1 cellular context compared by ENCODE assay signal in the genomic region with DNA sequence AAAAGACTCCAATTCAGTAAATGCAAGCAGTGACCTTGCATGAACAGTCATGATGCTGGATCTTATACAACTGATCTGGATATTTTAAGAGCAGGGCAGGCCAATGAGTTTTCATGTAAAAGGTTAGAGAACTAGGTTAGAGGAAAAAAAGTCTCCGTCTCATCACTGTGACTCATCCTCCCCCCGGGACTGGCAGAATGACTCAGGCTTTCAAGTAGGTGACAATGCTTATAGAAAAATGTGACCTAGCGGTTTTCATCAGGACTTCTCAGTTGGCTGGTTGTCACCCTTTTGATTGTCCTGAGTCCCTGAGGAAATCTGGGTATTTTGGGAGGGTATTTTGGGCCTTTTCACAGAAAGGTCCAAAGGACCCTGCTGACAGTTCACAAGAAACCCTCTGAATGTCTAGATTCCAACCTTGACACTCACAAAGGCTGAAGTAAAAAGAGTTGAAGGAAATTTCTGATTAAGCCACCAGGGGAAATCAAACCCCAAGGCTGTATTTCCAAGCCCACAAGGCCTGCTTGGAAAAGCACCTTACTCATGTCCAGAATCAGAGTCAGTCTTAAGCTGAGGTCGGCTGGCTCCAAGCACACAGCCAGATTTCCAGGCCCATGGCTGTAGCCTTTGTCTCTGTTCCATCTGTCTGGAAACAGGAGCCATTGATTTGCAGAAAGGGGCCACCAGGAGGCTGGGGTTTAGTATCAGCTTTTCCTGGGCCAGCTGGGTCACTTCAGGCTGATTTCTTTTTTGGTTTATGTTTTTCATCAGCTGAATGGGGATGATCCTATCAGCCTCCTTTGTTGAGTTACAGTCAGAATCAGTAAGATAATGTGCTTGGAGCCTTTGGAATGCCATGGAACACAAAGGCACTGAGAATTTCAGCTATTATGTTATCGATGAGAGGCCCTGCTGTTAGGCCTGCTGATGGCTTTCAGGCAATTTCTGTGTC.
A peak's percentile ranks its signal among the peaks of the same experiment; 100 is the strongest.
TF ChIP-seq lines count a peak whose summit lies in the region.

No MANE protein-coding gene starts in this region.

TF ChIP-seq in K562, 482 proteins besides CTCF, POLR2A, EP300 and RAD21 (continued from another document and continues in another):
- TF ChIP-seq, protein P1, sequence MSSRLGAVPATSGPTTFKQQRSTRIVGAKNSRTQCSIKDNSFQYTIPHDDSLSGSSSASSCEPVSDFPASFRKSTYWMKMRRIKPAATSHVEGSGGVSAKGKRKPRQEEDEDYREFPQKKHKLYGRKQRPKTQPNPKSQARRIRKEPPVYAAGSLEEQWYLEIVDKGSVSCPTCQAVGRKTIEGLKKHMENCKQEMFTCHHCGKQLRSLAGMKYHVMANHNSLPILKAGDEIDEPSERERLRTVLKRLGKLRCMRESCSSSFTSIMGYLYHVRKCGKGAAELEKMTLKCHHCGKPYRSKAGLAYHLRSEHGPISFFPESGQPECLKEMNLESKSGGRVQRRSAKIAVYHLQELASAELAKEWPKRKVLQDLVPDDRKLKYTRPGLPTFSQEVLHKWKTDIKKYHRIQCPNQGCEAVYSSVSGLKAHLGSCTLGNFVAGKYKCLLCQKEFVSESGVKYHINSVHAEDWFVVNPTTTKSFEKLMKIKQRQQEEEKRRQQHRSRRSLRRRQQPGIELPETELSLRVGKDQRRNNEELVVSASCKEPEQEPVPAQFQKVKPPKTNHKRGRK (tag; IDR thresholded peaks at IDR 0.05) = no peak
- TF ChIP-seq ZNF408 (CRISPR knock-in tag; IDR thresholded peaks at IDR 0.05; ENCODE audit: low read depth) (no peak), ZNF197 (CRISPR knock-in tag; IDR thresholded peaks at IDR 0.05; ENCODE audit: low read depth) (no peak), NFE2 (IDR thresholded peaks at IDR 0.05; ENCODE audit: low read depth) (peak; percentile 84), MAFF (IDR thresholded peaks at IDR 0.05; ENCODE audit: low read length) (peak; percentile 59; the same call in 1 of the 2 replicates), BACH1 (tag; IDR thresholded peaks at IDR 0.05) (peak; percentile 88), ATF1 (CRISPR knock-in tag; IDR thresholded peaks at IDR 0.05) (no peak), ATF1 (tag; IDR thresholded peaks at IDR 0.05) (0 out of 2 replicates have a peak, but pooled peaks have one; percentile 25), KLF16 (IDR thresholded peaks at IDR 0.05) (no peak), DPF2 (IDR thresholded peaks at IDR 0.05) (peak; percentile 78), FOSL1 (tag; conservative IDR thresholded peaks at IDR 0.05) (peak; percentile 95), CBX5 (IDR thresholded peaks at IDR 0.05; ENCODE audit: borderline replicate concordance, low read depth) (no peak), JUN (IDR thresholded peaks at IDR 0.05; ENCODE audit: borderline replicate concordance, low read depth, low read length) (peak; percentile 84), JUN (CRISPR knock-in tag; IDR thresholded peaks at IDR 0.05; ENCODE audit: borderline replicate concordance) (no peak), XRCC3 (IDR thresholded peaks at IDR 0.05) (no peak), SMARCE1 (IDR thresholded peaks at IDR 0.05) (0 out of 2 replicates have a peak, but pooled peaks have one; percentile 27), POLR2G (IDR thresholded peaks at IDR 0.05; ENCODE audit: low read depth, low read length) (no peak), TCFL5 (CRISPR knock-in tag; conservative IDR thresholded peaks at IDR 0.05) (no peak), SMAD2 (IDR thresholded peaks at IDR 0.05; ENCODE audit: low read depth, low read length) (no peak), CXXC5 (CRISPR knock-in tag; IDR thresholded peaks at IDR 0.05) (no peak), ARID1B (IDR thresholded peaks at IDR 0.05) (peak; percentile 59; the same call in 1 of the 2 replicates), MAFG (tag; conservative IDR thresholded peaks at IDR 0.05) (peak; percentile 81), ZNF75A (CRISPR knock-in tag; IDR thresholded peaks at IDR 0.05) (no peak), NEUROD1 (IDR thresholded peaks at IDR 0.05; ENCODE audit: borderline replicate concordance, low read depth, low read length, partially characterized antibody) (no peak), SP2 (IDR thresholded peaks at IDR 0.05; ENCODE audit: extremely low read depth, low read depth, low read length, poor library complexity, severe bottlenecking) (no peak), CBX2 (IDR thresholded peaks at IDR 0.05; ENCODE audit: insufficient read depth, low read length, poor library complexity, severe bottlenecking) (no peak), MCM3 (IDR thresholded peaks at IDR 0.05) (no peak), ZNF253 (CRISPR knock-in tag; conservative IDR thresholded peaks at IDR 0.05) (no peak), SMARCA4 (IDR thresholded peaks at IDR 0.05) (peak; percentile 67), TEAD1 (CRISPR knock-in tag; IDR thresholded peaks at IDR 0.05) (no peak), RCOR1 (IDR thresholded peaks at IDR 0.05; ENCODE audit: borderline replicate concordance in 1 of 2, low read depth in 2 of 2, low read length in 2 of 2) (no peak), MAFK (IDR thresholded peaks at IDR 0.05; ENCODE audit: low read length) (peak; percentile 76; the same call in 1 of the 2 replicates)
- TF ChIP-seq, protein P2, sequence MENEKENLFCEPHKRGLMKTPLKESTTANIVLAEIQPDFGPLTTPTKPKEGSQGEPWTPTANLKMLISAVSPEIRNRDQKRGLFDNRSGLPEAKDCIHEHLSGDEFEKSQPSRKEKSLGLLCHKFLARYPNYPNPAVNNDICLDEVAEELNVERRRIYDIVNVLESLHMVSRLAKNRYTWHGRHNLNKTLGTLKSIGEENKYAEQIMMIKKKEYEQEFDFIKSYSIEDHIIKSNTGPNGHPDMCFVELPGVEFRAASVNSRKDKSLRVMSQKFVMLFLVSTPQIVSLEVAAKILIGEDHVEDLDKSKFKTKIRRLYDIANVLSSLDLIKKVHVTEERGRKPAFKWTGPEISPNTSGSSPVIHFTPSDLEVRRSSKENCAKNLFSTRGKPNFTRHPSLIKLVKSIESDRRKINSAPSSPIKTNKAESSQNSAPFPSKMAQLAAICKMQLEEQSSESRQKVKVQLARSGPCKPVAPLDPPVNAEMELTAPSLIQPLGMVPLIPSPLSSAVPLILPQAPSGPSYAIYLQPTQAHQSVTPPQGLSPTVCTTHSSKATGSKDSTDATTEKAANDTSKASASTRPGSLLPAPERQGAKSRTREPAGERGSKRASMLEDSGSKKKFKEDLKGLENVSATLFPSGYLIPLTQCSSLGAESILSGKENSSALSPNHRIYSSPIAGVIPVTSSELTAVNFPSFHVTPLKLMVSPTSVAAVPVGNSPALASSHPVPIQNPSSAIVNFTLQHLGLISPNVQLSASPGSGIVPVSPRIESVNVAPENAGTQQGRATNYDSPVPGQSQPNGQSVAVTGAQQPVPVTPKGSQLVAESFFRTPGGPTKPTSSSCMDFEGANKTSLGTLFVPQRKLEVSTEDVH (IDR thresholded peaks at IDR 0.05; ENCODE audit: low read depth, partially characterized antibody) = no peak
- TF ChIP-seq, protein P3, sequence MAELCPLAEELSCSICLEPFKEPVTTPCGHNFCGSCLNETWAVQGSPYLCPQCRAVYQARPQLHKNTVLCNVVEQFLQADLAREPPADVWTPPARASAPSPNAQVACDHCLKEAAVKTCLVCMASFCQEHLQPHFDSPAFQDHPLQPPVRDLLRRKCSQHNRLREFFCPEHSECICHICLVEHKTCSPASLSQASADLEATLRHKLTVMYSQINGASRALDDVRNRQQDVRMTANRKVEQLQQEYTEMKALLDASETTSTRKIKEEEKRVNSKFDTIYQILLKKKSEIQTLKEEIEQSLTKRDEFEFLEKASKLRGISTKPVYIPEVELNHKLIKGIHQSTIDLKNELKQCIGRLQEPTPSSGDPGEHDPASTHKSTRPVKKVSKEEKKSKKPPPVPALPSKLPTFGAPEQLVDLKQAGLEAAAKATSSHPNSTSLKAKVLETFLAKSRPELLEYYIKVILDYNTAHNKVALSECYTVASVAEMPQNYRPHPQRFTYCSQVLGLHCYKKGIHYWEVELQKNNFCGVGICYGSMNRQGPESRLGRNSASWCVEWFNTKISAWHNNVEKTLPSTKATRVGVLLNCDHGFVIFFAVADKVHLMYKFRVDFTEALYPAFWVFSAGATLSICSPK (IDR thresholded peaks at IDR 0.05; ENCODE audit: borderline replicate concordance) = no peak
- TF ChIP-seq, protein P4, sequence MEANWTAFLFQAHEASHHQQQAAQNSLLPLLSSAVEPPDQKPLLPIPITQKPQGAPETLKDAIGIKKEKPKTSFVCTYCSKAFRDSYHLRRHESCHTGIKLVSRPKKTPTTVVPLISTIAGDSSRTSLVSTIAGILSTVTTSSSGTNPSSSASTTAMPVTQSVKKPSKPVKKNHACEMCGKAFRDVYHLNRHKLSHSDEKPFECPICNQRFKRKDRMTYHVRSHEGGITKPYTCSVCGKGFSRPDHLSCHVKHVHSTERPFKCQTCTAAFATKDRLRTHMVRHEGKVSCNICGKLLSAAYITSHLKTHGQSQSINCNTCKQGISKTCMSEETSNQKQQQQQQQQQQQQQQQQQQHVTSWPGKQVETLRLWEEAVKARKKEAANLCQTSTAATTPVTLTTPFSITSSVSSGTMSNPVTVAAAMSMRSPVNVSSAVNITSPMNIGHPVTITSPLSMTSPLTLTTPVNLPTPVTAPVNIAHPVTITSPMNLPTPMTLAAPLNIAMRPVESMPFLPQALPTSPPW (CRISPR knock-in tag; IDR thresholded peaks at IDR 0.05) = peak; percentile 80
- TF ChIP-seq, protein P5, sequence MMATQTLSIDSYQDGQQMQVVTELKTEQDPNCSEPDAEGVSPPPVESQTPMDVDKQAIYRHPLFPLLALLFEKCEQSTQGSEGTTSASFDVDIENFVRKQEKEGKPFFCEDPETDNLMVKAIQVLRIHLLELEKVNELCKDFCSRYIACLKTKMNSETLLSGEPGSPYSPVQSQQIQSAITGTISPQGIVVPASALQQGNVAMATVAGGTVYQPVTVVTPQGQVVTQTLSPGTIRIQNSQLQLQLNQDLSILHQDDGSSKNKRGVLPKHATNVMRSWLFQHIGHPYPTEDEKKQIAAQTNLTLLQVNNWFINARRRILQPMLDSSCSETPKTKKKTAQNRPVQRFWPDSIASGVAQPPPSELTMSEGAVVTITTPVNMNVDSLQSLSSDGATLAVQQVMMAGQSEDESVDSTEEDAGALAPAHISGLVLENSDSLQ (IDR thresholded peaks at IDR 0.05) = no peak
- TF ChIP-seq, protein P6, sequence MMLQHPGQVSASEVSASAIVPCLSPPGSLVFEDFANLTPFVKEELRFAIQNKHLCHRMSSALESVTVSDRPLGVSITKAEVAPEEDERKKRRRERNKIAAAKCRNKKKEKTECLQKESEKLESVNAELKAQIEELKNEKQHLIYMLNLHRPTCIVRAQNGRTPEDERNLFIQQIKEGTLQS (IDR thresholded peaks at IDR 0.05) = peak; percentile 91
- TF ChIP-seq, protein P6 (CRISPR knock-in tag; conservative IDR thresholded peaks at IDR 0.05) = no peak
- TF ChIP-seq, protein P7, sequence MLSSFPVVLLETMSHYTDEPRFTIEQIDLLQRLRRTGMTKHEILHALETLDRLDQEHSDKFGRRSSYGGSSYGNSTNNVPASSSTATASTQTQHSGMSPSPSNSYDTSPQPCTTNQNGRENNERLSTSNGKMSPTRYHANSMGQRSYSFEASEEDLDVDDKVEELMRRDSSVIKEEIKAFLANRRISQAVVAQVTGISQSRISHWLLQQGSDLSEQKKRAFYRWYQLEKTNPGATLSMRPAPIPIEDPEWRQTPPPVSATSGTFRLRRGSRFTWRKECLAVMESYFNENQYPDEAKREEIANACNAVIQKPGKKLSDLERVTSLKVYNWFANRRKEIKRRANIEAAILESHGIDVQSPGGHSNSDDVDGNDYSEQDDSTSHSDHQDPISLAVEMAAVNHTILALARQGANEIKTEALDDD (IDR thresholded peaks at IDR 0.05) = 0 out of 2 replicates have a peak, but pooled peaks have one; percentile 43
- TF ChIP-seq, protein P8, sequence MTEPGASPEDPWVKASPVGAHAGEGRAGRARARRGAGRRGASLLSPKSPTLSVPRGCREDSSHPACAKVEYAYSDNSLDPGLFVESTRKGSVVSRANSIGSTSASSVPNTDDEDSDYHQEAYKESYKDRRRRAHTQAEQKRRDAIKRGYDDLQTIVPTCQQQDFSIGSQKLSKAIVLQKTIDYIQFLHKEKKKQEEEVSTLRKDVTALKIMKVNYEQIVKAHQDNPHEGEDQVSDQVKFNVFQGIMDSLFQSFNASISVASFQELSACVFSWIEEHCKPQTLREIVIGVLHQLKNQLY (CRISPR knock-in tag; conservative IDR thresholded peaks at IDR 0.05) = no peak
- TF ChIP-seq, protein P9, sequence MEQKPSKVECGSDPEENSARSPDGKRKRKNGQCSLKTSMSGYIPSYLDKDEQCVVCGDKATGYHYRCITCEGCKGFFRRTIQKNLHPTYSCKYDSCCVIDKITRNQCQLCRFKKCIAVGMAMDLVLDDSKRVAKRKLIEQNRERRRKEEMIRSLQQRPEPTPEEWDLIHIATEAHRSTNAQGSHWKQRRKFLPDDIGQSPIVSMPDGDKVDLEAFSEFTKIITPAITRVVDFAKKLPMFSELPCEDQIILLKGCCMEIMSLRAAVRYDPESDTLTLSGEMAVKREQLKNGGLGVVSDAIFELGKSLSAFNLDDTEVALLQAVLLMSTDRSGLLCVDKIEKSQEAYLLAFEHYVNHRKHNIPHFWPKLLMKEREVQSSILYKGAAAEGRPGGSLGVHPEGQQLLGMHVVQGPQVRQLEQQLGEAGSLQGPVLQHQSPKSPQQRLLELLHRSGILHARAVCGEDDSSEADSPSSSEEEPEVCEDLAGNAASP (IDR thresholded peaks at IDR 0.05) = no peak
- TF ChIP-seq, protein P10, sequence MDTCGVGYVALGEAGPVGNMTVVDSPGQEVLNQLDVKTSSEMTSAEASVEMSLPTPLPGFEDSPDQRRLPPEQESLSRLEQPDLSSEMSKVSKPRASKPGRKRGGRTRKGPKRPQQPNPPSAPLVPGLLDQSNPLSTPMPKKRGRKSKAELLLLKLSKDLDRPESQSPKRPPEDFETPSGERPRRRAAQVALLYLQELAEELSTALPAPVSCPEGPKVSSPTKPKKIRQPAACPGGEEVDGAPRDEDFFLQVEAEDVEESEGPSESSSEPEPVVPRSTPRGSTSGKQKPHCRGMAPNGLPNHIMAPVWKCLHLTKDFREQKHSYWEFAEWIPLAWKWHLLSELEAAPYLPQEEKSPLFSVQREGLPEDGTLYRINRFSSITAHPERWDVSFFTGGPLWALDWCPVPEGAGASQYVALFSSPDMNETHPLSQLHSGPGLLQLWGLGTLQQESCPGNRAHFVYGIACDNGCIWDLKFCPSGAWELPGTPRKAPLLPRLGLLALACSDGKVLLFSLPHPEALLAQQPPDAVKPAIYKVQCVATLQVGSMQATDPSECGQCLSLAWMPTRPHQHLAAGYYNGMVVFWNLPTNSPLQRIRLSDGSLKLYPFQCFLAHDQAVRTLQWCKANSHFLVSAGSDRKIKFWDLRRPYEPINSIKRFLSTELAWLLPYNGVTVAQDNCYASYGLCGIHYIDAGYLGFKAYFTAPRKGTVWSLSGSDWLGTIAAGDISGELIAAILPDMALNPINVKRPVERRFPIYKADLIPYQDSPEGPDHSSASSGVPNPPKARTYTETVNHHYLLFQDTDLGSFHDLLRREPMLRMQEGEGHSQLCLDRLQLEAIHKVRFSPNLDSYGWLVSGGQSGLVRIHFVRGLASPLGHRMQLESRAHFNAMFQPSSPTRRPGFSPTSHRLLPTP (IDR thresholded peaks at IDR 0.05; ENCODE audit: borderline replicate concordance, extremely low read depth, insufficient read length) = no peak
- TF ChIP-seq, protein P11, sequence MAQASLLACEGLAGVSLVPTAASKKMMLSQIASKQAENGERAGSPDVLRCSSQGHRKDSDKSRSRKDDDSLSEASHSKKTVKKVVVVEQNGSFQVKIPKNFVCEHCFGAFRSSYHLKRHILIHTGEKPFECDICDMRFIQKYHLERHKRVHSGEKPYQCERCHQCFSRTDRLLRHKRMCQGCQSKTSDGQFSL (CRISPR knock-in tag; IDR thresholded peaks at IDR 0.05) = no peak
- TF ChIP-seq, protein P11 (tag; IDR thresholded peaks at IDR 0.05) = no peak
